Comparison of ENCODE assay signal across 9 cellular contexts in the genomic region with DNA sequence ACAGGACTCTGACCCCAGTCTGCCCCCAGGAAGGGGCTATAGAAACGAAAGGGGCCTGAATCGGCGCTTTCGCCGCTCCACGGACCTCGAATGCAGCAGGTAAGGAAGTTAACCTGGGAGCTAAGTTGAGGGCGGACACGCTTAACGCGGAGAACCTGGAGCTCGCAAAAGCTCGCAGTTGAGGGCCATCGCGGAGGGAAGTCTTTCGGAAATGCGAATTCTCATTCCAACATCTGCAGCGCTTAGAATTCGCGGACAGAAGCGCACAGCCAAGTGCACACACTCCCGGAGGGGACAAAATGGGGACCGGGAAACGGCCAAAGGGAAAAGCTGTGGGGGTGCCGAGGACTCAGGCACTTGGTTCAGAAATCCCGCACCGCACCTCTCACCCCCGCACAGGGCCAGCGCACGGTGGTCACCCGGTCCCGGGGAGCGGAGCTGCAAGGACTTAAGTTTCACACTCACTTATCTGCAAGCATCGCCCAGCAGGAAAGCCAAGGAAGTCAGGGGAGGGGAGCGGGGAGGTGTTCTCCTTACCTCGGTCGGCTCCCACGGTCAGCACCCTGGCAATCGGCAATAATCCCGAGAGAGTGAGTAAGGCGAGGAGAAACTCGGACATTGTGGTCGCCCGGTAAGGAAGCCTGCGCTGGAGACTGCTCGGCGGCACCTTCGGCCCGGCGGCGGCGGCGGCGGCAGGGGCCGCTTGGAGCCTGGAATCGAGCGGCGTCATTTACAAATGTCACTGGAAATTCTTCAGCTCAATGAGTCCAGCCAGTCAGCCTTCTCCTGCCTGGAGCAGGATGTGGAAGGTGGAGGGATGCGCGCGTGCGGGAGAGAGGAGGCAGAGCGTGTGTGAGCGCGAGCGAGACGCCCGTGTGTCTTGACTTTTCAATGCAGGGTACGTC. TPM values are rescaled to one million over a fixed set of nuclear protein-coding genes. Genes with fewer than 3 reads are reported as not detected.
A peak's percentile ranks its signal among the peaks of the same experiment; 100 is the strongest.
DNase-seq lines count a peak whose midpoint lies in the region; ATAC-seq and TF ChIP-seq lines count a peak whose summit lies in the region.
"Had no signal": no experiment of that assay in that cellular context is flagged by ENCODE, and none has a peak within 500 bp of the region (broad histone marks: within the 10 kb centered on the region; RNA-seq: fewer than 3 reads in every experiment).

No MANE protein-coding gene starts in this region.

- H3K27me3 ChIP-seq in esophagus muscularis mucosa (peaks cover 0 to 30% (median 2%) of the 10 kb centered on the region in 4 donors), uterus (no peaks in the 10 kb centered on the region)

- H3K27ac ChIP-seq in SK-N-MC: peak overlapping the region; percentile 75; the same call in 1 of the 2 replicates
- peak overlapping the region in 1 of 4 donors; percentile 28 for H3K27ac ChIP-seq in esophagus muscularis mucosa (replicated peaks in 1 of 4)
- H3K27ac ChIP-seq in uterus: no peak overlapping the region

- TF ChIP-seq POLR2A in esophagus muscularis mucosa (IDR thresholded peaks at IDR 0.05; ENCODE audit: low read depth) (no peak), uterus (IDR thresholded peaks at IDR 0.05) (no peak)

- peak; percentile 8 for DNase-seq in NCI-H1436 (lab: John Stamatoyannopoulos, UW)
- no peak for DNase-seq in NCI-H1436 treated with DMSO at 0.1 percent for 48 hours (lab: John Stamatoyannopoulos, UW)
- no peak for DNase-seq in SK-N-MC (ENCODE audit: low read depth, low spot score)
- no peak for DNase-seq in esophagus muscularis mucosa (ENCODE audit: extremely low spot score)
- peak; percentile 79 for DNase-seq in midbrain (lab: John Stamatoyannopoulos, UW)
- peak; percentile 20 to 23 for DNase-seq in uterus
- no peak for DNase-seq in NCI-H128 (lab: John Stamatoyannopoulos, UW; ENCODE audit: unreplicated experiment)

- H3K4me3 ChIP-seq in SK-N-MC (peak overlapping the region; percentile 87), esophagus muscularis mucosa (peak overlapping the region; percentile 51 to 63 (median 58)), uterus (peak overlapping the region; percentile 28 to 32)

- H3K9ac ChIP-seq in SK-N-MC (ENCODE audit: insufficient read length): peak overlapping the region; percentile 82

- intact Hi-C loops in esophagus muscularis mucosa (cut with DNase I) (no loop called here), uterus (cut with DNase I; ENCODE audit: low total_unique reads) (no loop called here)

- ATAC-seq in HG03342 (IDR thresholded peaks at IDR 0.05; ENCODE audit: unreplicated experiment): peak; percentile 37

- no peak for TF ChIP-seq CTCF in esophagus muscularis mucosa (IDR thresholded peaks at IDR 0.05)
- TF ChIP-seq CTCF in uterus (IDR thresholded peaks at IDR 0.05): no peak

- TF ChIP-seq EP300 in esophagus muscularis mucosa (IDR thresholded peaks at IDR 0.05): no peak

- H3K9me3 ChIP-seq in SK-N-MC (ENCODE audit: low read depth, low read length) (no peaks in the 10 kb centered on the region), esophagus muscularis mucosa (no peaks in the 10 kb centered on the region), uterus (no peaks in the 10 kb centered on the region)

- no peaks in the 10 kb centered on the region for H3K36me3 ChIP-seq in SK-N-MC (ENCODE audit: insufficient read depth, low read length)
- no peaks in the 10 kb centered on the region for H3K36me3 ChIP-seq in esophagus muscularis mucosa
- no peaks in the 10 kb centered on the region for H3K36me3 ChIP-seq in uterus

- peaks cover 16 to 21% (median 19%) of the 10 kb centered on the region in 4 donors for H3K4me1 ChIP-seq in esophagus muscularis mucosa
- no peaks in the 10 kb centered on the region for H3K4me1 ChIP-seq in uterus

- WGBS in esophagus muscularis mucosa: under 1% methylated on average over 33 of the region's 69 CpGs

RNA-seq across cellular contexts. Expression of gene LRP1B, which starts 0.5 kb away (rescaled TPM):
- total RNA-seq in esophagus muscularis mucosa: under 1 TPM; 0.42 to 0.71 (median 0.65) TPM
- 1 to 10 TPM in 1 of 4 donors, under 1 TPM in 2, not detected in 1; 0.29 to 7.3 (median 0.79) TPM for total RNA-seq in uterus
- total RNA-seq: CD4-positive, CD25-positive, alpha-beta regulatory T cell had no signal

Comparison
In these comparisons a context has a peak if more than half of its experiments do, and no peak if none do; other contexts are left out.
1. DNase-seq: peak in NCI-H1436 (single experiment), midbrain (single experiment) and uterus (2 of 2); none in NCI-H1436 treated with DMSO at 0.1 percent for 48 hours (single experiment), SK-N-MC (single experiment), esophagus muscularis mucosa (single experiment) and NCI-H128 (single experiment).
2. H3K4me3 ChIP-seq: peak in every context shown above with its lines; median percentile 87 in SK-N-MC; 58 in esophagus muscularis mucosa; 30 in uterus.